ENCODE assay signal across 1 cellular context in the genomic region with DNA sequence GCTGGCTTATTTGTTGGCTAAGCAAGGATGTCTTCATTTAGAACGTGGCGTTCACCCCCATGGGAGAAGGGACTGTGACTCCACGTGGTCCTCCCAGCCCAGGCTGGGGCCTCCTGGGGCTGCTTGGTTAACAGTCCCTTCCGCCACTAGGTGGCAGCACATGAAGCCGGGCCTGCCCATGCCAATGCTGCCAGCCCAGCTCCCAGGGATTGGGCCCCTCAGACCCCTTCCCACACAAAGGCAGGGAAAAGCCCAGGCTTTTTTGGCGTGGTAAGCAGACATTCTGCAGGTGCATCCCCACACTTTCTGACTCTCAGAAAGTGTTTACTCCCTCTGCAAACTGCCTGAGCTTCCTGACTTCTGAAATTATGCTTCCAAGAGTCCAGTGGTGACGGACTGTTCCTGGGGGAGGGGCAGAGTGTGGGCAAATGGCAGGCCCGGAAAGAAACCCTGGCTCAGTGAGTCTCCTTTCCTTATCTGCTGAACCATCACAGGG.
A peak's percentile ranks its signal among the peaks of the same experiment; 100 is the strongest.
TF ChIP-seq lines count a peak whose summit lies in the region.

No MANE protein-coding gene starts in this region.

TF ChIP-seq in HepG2, 621 proteins besides CTCF, POLR2A, EP300 and RAD21 (continued from another document):
- TF ChIP-seq, protein P1, sequence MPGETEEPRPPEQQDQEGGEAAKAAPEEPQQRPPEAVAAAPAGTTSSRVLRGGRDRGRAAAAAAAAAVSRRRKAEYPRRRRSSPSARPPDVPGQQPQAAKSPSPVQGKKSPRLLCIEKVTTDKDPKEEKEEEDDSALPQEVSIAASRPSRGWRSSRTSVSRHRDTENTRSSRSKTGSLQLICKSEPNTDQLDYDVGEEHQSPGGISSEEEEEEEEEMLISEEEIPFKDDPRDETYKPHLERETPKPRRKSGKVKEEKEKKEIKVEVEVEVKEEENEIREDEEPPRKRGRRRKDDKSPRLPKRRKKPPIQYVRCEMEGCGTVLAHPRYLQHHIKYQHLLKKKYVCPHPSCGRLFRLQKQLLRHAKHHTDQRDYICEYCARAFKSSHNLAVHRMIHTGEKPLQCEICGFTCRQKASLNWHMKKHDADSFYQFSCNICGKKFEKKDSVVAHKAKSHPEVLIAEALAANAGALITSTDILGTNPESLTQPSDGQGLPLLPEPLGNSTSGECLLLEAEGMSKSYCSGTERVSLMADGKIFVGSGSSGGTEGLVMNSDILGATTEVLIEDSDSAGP (CRISPR knock-in tag; IDR thresholded peaks at IDR 0.05; ENCODE audit: borderline replicate concordance) = 0 out of 2 replicates have a peak, but pooled peaks have one; percentile 38
- peak; percentile 65; the same call in 1 of the 2 replicates for TF ChIP-seq HNRNPL (IDR thresholded peaks at IDR 0.05; ENCODE audit: low read depth, low read length)
- TF ChIP-seq ZFY (CRISPR knock-in tag; IDR thresholded peaks at IDR 0.05) = peak; percentile 42; the same call in 1 of the 2 replicates
- TF ChIP-seq SALL1 (CRISPR knock-in tag; IDR thresholded peaks at IDR 0.05) = peak; percentile 26; the same call in 1 of the 2 replicates
- no peak for TF ChIP-seq BCL6 (CRISPR knock-in tag; IDR thresholded peaks at IDR 0.05)
- TF ChIP-seq ZNF501 (CRISPR knock-in tag; IDR thresholded peaks at IDR 0.05) = 0 out of 2 replicates have a peak, but pooled peaks have one; percentile 50
- peak; percentile 70 for TF ChIP-seq STAG1 (CRISPR knock-in tag; IDR thresholded peaks at IDR 0.05)
- TF ChIP-seq MAZ (IDR thresholded peaks at IDR 0.05; ENCODE audit: borderline replicate concordance, low read depth, low read length) = no peak
- 0 out of 2 replicates have a peak, but pooled peaks have one; percentile 49 for TF ChIP-seq MAZ (CRISPR knock-in tag; IDR thresholded peaks at IDR 0.05; ENCODE audit: low read depth)
- peak; percentile 91 for TF ChIP-seq ZNF263 (CRISPR knock-in tag; IDR thresholded peaks at IDR 0.05)
- peak; percentile 31; the same call in 1 of the 2 replicates for TF ChIP-seq FOSL2 (CRISPR knock-in tag; IDR thresholded peaks at IDR 0.05)
- TF ChIP-seq, protein P2, sequence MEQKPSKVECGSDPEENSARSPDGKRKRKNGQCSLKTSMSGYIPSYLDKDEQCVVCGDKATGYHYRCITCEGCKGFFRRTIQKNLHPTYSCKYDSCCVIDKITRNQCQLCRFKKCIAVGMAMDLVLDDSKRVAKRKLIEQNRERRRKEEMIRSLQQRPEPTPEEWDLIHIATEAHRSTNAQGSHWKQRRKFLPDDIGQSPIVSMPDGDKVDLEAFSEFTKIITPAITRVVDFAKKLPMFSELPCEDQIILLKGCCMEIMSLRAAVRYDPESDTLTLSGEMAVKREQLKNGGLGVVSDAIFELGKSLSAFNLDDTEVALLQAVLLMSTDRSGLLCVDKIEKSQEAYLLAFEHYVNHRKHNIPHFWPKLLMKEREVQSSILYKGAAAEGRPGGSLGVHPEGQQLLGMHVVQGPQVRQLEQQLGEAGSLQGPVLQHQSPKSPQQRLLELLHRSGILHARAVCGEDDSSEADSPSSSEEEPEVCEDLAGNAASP (CRISPR knock-in tag; IDR thresholded peaks at IDR 0.05; ENCODE audit: borderline replicate concordance) = 0 out of 2 replicates have a peak, but pooled peaks have one; percentile 24
- peak; percentile 71; the same call in 1 of the 2 replicates for TF ChIP-seq KDM2A (CRISPR knock-in tag; IDR thresholded peaks at IDR 0.05; ENCODE audit: borderline replicate concordance, low read depth)
- TF ChIP-seq MYC (CRISPR knock-in tag; IDR thresholded peaks at IDR 0.05; ENCODE audit: borderline replicate concordance) = peak; percentile 83
- no peak for TF ChIP-seq ZNF7 (CRISPR knock-in tag; IDR thresholded peaks at IDR 0.05)
- TF ChIP-seq ZNF644 (CRISPR knock-in tag; IDR thresholded peaks at IDR 0.05; ENCODE audit: low read depth) = no peak
- no peak for TF ChIP-seq KLF11 (CRISPR knock-in tag; IDR thresholded peaks at IDR 0.05)
